12 cellular contexts compared by ENCODE assay signal in genomic region chr14:68307769-68308168, GRCh38.
DNase-seq lines count a peak whose midpoint lies in the region; ATAC-seq and TF ChIP-seq lines count a peak whose summit lies in the region.
"Had no signal": no experiment of that assay in that cellular context is flagged by ENCODE, and none has a peak within 500 bp of the region (broad histone marks: within the 10 kb centered on the region; RNA-seq: fewer than 3 reads in every experiment).

No MANE protein-coding gene starts in this region.

- H3K27me3 ChIP-seq in BLaER1 treated with 17β-estradiol and CSF1 and Interleukin-3, amounts not matched to agents 10 nM and 100 nM, result no peaks in the 10 kb centered on the region
- H3K27me3 ChIP-seq in heart right ventricle, result no peaks in the 10 kb centered on the region

- H3K9ac ChIP-seq in BLaER1 treated with 17β-estradiol and CSF1 and Interleukin-3, amounts not matched to agents 10 nM and 100 nM, result no peak overlapping the region

- peaks cover 0 to 4% (median 0%) of the 10 kb centered on the region in 11 experiments; a peak in 2 of 22 replicates for H3K36me3 ChIP-seq in BLaER1 treated with 17β-estradiol and CSF1 and Interleukin-3, amounts not matched to agents 10 nM and 100 nM
- H3K36me3 ChIP-seq in heart right ventricle, result no peaks in the 10 kb centered on the region

- H3K4me1 ChIP-seq in BLaER1 treated with 17β-estradiol and CSF1 and Interleukin-3, amounts not matched to agents 10 nM and 100 nM, result peaks cover 12 to 61% (median 34%) of the 10 kb centered on the region in 10 experiments
- peaks cover 0 to 34% (median 15%) of the 10 kb centered on the region in 9 donors for H3K4me1 ChIP-seq in heart right ventricle

- no peak for TF ChIP-seq CTCF in heart right ventricle (IDR thresholded peaks at IDR 0.05)

- H3K4me3 ChIP-seq in BLaER1 treated with 17β-estradiol and CSF1 and Interleukin-3, amounts not matched to agents 10 nM and 100 nM, result no peak overlapping the region
- H3K4me3 ChIP-seq in heart right ventricle, result no peak overlapping the region

- ATAC-seq in heart right ventricle, result peak in 6 of 8 donors; percentile 48 to 62 (median 56)
- ATAC-seq in sciatic nerve, result peak; percentile 84
- no peak for ATAC-seq in HG03342 (IDR thresholded peaks at IDR 0.05; ENCODE audit: unreplicated experiment)
- no peak for ATAC-seq in HG03457 (IDR thresholded peaks at IDR 0.05; ENCODE audit: unreplicated experiment)
- ATAC-seq: natural killer cell treated with Interleukin-12 subunit alpha and Interleukin-12 subunit beta and Interleukin-15 and Interleukin-18, amount 100 ng/mL, for 72 hours had no signal

- peak overlapping the region in 6 of 11 experiments; percentile 6 to 62 (median 48); a peak in 9 of 22 replicates for H3K4me2 ChIP-seq in BLaER1 treated with 17β-estradiol and CSF1 and Interleukin-3, amounts not matched to agents 10 nM and 100 nM

- no peaks in the 10 kb centered on the region for H4K20me1 ChIP-seq in BLaER1 treated with 17β-estradiol and CSF1 and Interleukin-3, amounts not matched to agents 10 nM and 100 nM

- peaks cover 4 to 14% (median 11%) of the 10 kb centered on the region in 11 experiments; a peak in 21 of 22 replicates for H3K9me3 ChIP-seq in BLaER1 treated with 17β-estradiol and CSF1 and Interleukin-3, amounts not matched to agents 10 nM and 100 nM (replicated peaks in 1 of 11)
- peaks cover 0 to 4% (median 0%) of the 10 kb centered on the region in 11 donors for H3K9me3 ChIP-seq in heart right ventricle
- H3K9me3 ChIP-seq: Caco-2 had no signal

- intact Hi-C loops in heart right ventricle (cut with DNase I) (no loop called here), sciatic nerve (cut with DNase I) (no loop called here)

- 63 to 72% methylated on average over 4 of the region's 4 CpGs for WGBS in heart right ventricle, 2 donors

- peak; percentile 54 for DNase-seq in RPMI7951 (ENCODE audit: low read depth)
- DNase-seq in heart right ventricle, result no peak
- DNase-seq in sciatic nerve (ENCODE audit: low spot score), result no peak
- DNase-seq in substantia nigra (lab: John Stamatoyannopoulos, UW), result no peak
- DNase-seq in cortex of kidney (lab: John Stamatoyannopoulos, UW), result no peak
- DNase-seq: Caco-2, H9, SIG-M5 had no signal

- H3K27ac ChIP-seq in BLaER1 treated with 17β-estradiol and CSF1 and Interleukin-3, amounts not matched to agents 10 nM and 100 nM, result no peak overlapping the region
- peak overlapping the region in 8 of 10 donors; percentile 15 to 64 (median 44) for H3K27ac ChIP-seq in heart right ventricle
- no peak overlapping the region for H3K27ac ChIP-seq in substantia nigra (ENCODE audit: low read depth, low read length, poor library complexity, severe bottlenecking)

Comparison
In these comparisons a context has a peak if more than half of its experiments do, and no peak if none do; other contexts are left out.
1. H3K27ac ChIP-seq: peak in heart right ventricle (8 of 10); none in BLaER1 treated with 17β-estradiol and CSF1 and Interleukin-3, amounts not matched to agents 10 nM and 100 nM (0 of 11) and substantia nigra (single experiment).
2. ATAC-seq: peak in heart right ventricle (6 of 8) and sciatic nerve (single experiment); none in HG03342 (single experiment) and HG03457 (single experiment).